In genomic region chr1:51622455-51622913, GRCh38 we compare ENCODE assay signal across 8 cellular contexts. TPM values are rescaled to one million over a fixed set of nuclear protein-coding genes. Genes with fewer than 3 reads are reported as not detected.
DNase-seq lines count a peak whose midpoint lies in the region; FAIRE-seq and TF ChIP-seq lines count a peak whose summit lies in the region.

No MANE protein-coding gene starts in this region.

- H3K4me3 ChIP-seq in cardiac fibroblast (replicated peaks in 1 of 2; ENCODE audit: low read depth in 2 of 2, low read length in 2 of 2): no peak overlapping the region
- no peak overlapping the region for H3K4me3 ChIP-seq in small intestine (ENCODE audit: low read depth in 1 of 2, low read length in 2 of 2)

- peak; percentile 16 for DNase-seq in 8988T
- DNase-seq in H54 (ENCODE audit: insufficient read length, low spot score): peak; percentile 46
- peak; percentile 76 for DNase-seq in NCI-H69 (lab: John Stamatoyannopoulos, UW)
- peak; percentile 61 to 75 for DNase-seq in cardiac fibroblast (ENCODE audit: low read depth in 2 of 2)
- DNase-seq in mesothelial cell of epicardium (ENCODE audit: low spot score in 2 of 2, unreplicated experiment in 2 of 2): no peak
- DNase-seq in NK-92 treated with Interleukin-12 subunit alpha and Interleukin-12 subunit beta, amount 100 ng/mL, for 24 hours (lab: John Stamatoyannopoulos, UW): no peak
- no peak for DNase-seq in small intestine
- no peak for DNase-seq in OCI-M2 (lab: John Stamatoyannopoulos, UW; ENCODE audit: unreplicated experiment)

- FAIRE-seq in H54 (lab: Jason Lieb, UNC) (peak; percentile 98), small intestine (lab: Jason Lieb, UNC) (no peak)

- H3K36me3 Mint-ChIP-seq in mesothelial cell of epicardium: no peaks in the 10 kb centered on the region

- H3K27ac Mint-ChIP-seq in mesothelial cell of epicardium: peak overlapping the region; percentile 22

- H3K36me3 ChIP-seq in small intestine (ENCODE audit: control insufficient read depth in 2 of 2, insufficient read depth in 2 of 2, low read length in 2 of 2): peaks cover 0 to 4% of the 10 kb centered on the region in 2 donors

- peaks cover 44% of the 10 kb centered on the region for H3K4me1 Mint-ChIP-seq in mesothelial cell of epicardium

- no peaks in the 10 kb centered on the region for H3K9me3 Mint-ChIP-seq in mesothelial cell of epicardium

- H3K27me3 Mint-ChIP-seq in mesothelial cell of epicardium (ENCODE audit: low read depth): no peaks in the 10 kb centered on the region

- WGBS in small intestine, 3 donors: 54 to 76% (median 75%) methylated on average over 2 of the region's 2 CpGs

- no peak for TF ChIP-seq POLR2A in H54 (IDR thresholded peaks at IDR 0.05; ENCODE audit: low read depth, low read length)

- TF ChIP-seq CTCF in cardiac fibroblast (IDR thresholded peaks at IDR 0.05; ENCODE audit: low read depth, low read length) (no peak), mesothelial cell of epicardium (IDR thresholded peaks at IDR 0.05; ENCODE audit: unreplicated experiment) (no peak)

- H3K9me3 ChIP-seq in small intestine (ENCODE audit: control insufficient read depth, low read depth): no peaks in the 10 kb centered on the region

- H3K27ac ChIP-seq in small intestine (ENCODE audit: low read depth in 1 of 2, low read length in 1 of 2): peak overlapping the region in 1 of 2 donors; percentile 12

- H3K27me3 ChIP-seq in small intestine (ENCODE audit: control insufficient read depth in 2 of 2, insufficient read depth in 2 of 2, low read length in 2 of 2): no peaks in the 10 kb centered on the region

- peaks cover 0 to 4% of the 10 kb centered on the region in 2 donors for H3K4me1 ChIP-seq in small intestine (ENCODE audit: control insufficient read depth in 2 of 2, insufficient read depth in 1 of 2, low read depth in 1 of 2, low read length in 1 of 2)

- H3K4me3 Mint-ChIP-seq in mesothelial cell of epicardium: no peak overlapping the region

RNA-seq across cellular contexts. Expression of gene OSBPL9, which starts 5.6 kb away (rescaled TPM):
- 99.9 to 103 TPM (median 101 TPM) in 3 replicates for total RNA-seq in mesothelial cell of epicardium
- 10 to 100 TPM; 19.7 to 34.9 (median 28.6) TPM for polyA plus RNA-seq in small intestine

Comparison
In these comparisons a context has a peak if more than half of its experiments do, and no peak if none do; other contexts are left out.
1. DNase-seq: peak in 8988T (single experiment), H54 (single experiment), NCI-H69 (single experiment) and cardiac fibroblast (2 of 2); none in mesothelial cell of epicardium (0 of 2), NK-92 treated with Interleukin-12 subunit alpha and Interleukin-12 subunit beta, amount 100 ng/mL, for 24 hours (single experiment), small intestine (single experiment) and OCI-M2 (single experiment).